19 cellular contexts compared by ENCODE assay signal in the genomic region with DNA sequence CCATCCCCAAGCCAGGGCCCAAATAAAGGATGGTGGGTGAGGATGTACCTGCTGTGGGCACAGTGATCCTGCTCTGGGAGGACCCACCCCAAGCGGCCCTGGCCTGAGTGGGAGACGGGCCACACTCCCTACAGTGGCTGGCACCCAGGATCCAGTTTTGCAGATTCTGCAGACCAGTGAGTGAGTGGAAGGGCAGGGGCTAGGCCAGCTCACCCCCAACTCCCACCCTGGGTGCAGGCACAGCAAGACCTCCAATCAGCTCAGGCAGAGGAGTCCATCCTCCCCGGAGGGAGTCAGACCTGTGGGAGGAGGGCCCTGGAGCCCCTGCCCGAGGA. TPM values are rescaled to one million over a fixed set of nuclear protein-coding genes. Genes with fewer than 3 reads are reported as not detected.
"Had no signal": no experiment of that assay in that cellular context is flagged by ENCODE, and none has a peak within 500 bp of the region (broad histone marks: within the 10 kb centered on the region; RNA-seq: fewer than 3 reads in every experiment).

No MANE protein-coding gene starts in this region.

- H3K27ac ChIP-seq: gastroesophageal sphincter, neural progenitor cell, pancreas had no signal

- H3K27ac Mint-ChIP-seq: activated CD4-positive, alpha-beta T cell treated with anti-CD3 and anti-CD28 coated beads, Interleukin-2, amount 10 ng/mL, durations not matched to agents 24 days and 14 days; activated naive CD8-positive, alpha-beta T cell treated with anti-CD3 and anti-CD28 coated beads, Interleukin-2, amount 50 U/mL, for 24 hours; activated T-helper 1 cell treated with anti-CD3 and anti-CD28 coated beads, Interleukin-12 subunit alpha, Interleukin-12 subunit beta, Interleukin-2, Interleukin-4 antibody, amounts not matched to agents 30 ng/mL and 10 ng/mL and 1 ng/mL, durations not matched to agents 14 hours and 24 hours and 36 hours; stimulated activated naive CD8-positive, alpha-beta T cell treated with anti-CD3 and anti-CD28 coated beads, Interleukin-15, Interleukin-2, amounts not matched to agents 100 ng/mL and 50 ng/mL, for 24 hours; WTC11 had no signal

- FAIRE-seq: islet of Langerhans, pancreas, TTC549 had no signal

- H3K4me3 ChIP-seq: gastroesophageal sphincter, neural progenitor cell, pancreas, skin epidermis had no signal

- H3K36me3 ChIP-seq: neural progenitor cell had no signal

- H3K9me3 ChIP-seq: gastroesophageal sphincter, pancreas had no signal

- H3K9me3 Mint-ChIP-seq: activated CD4-positive, alpha-beta T cell treated with anti-CD3 and anti-CD28 coated beads, Interleukin-2, amount 10 ng/mL, durations not matched to agents 24 days and 14 days; activated naive CD8-positive, alpha-beta T cell treated with anti-CD3 and anti-CD28 coated beads, Interleukin-2, amount 50 U/mL, for 24 hours; activated T-helper 1 cell treated with anti-CD3 and anti-CD28 coated beads, Interleukin-12 subunit alpha, Interleukin-12 subunit beta, Interleukin-2, Interleukin-4 antibody, amounts not matched to agents 30 ng/mL and 10 ng/mL and 1 ng/mL, durations not matched to agents 14 hours and 24 hours and 36 hours; neural progenitor cell; stimulated activated naive CD8-positive, alpha-beta T cell treated with anti-CD3 and anti-CD28 coated beads, Interleukin-15, Interleukin-2, amounts not matched to agents 100 ng/mL and 50 ng/mL, for 24 hours; WTC11 had no signal

- ATAC-seq: activated naive CD8-positive, alpha-beta T cell treated with anti-CD3 and anti-CD28 coated beads, Interleukin-2, amount 50 U/mL, for 24 hours; gastroesophageal sphincter; left colon; pancreas; WTC11 had no signal

- H3K4me1 ChIP-seq: neural progenitor cell had no signal

- DNase-seq: activated CD4-positive, alpha-beta T cell treated with anti-CD3 and anti-CD28 coated beads, Interleukin-2, amount 10 ng/mL, durations not matched to agents 24 days and 14 days; activated CD8-positive, alpha-beta memory T cell treated with anti-CD3 and anti-CD28 coated beads, Interleukin-2, amount 50 U/mL, for 48 hours; activated naive CD4-positive, alpha-beta T cell; activated naive CD8-positive, alpha-beta T cell treated with anti-CD3 and anti-CD28 coated beads, Interleukin-2, amount 50 U/mL, for 24 hours; erythroblast; left colon; retina; stimulated activated CD4-positive, alpha-beta T cell treated with anti-CD3 and anti-CD28 coated beads, Interleukin-4, amount 100 ng/mL, for 24 hours; T-helper 2 cell had no signal

- H3K27me3 ChIP-seq: gastroesophageal sphincter, neural progenitor cell, pancreas had no signal

- H3K4me3 Mint-ChIP-seq: activated CD4-positive, alpha-beta T cell treated with anti-CD3 and anti-CD28 coated beads, Interleukin-2, amount 10 ng/mL, durations not matched to agents 24 days and 14 days; activated naive CD8-positive, alpha-beta T cell treated with anti-CD3 and anti-CD28 coated beads, Interleukin-2, amount 50 U/mL, for 24 hours; activated T-helper 1 cell treated with anti-CD3 and anti-CD28 coated beads, Interleukin-12 subunit alpha, Interleukin-12 subunit beta, Interleukin-2, Interleukin-4 antibody, amounts not matched to agents 30 ng/mL and 10 ng/mL and 1 ng/mL, durations not matched to agents 14 hours and 24 hours and 36 hours; neural progenitor cell; stimulated activated naive CD8-positive, alpha-beta T cell treated with anti-CD3 and anti-CD28 coated beads, Interleukin-15, Interleukin-2, amounts not matched to agents 100 ng/mL and 50 ng/mL, for 24 hours; WTC11 had no signal

- H3K27me3 Mint-ChIP-seq: activated CD4-positive, alpha-beta T cell treated with anti-CD3 and anti-CD28 coated beads, Interleukin-2, amount 10 ng/mL, durations not matched to agents 24 days and 14 days; activated naive CD8-positive, alpha-beta T cell treated with anti-CD3 and anti-CD28 coated beads, Interleukin-2, amount 50 U/mL, for 24 hours; stimulated activated naive CD8-positive, alpha-beta T cell treated with anti-CD3 and anti-CD28 coated beads, Interleukin-15, Interleukin-2, amounts not matched to agents 100 ng/mL and 50 ng/mL, for 24 hours had no signal

RNA-seq across cellular contexts. Expression of gene HCRTR1, which starts 7.7 kb away (rescaled TPM):
- total RNA-seq: activated CD4-positive, alpha-beta T cell treated with anti-CD3 and anti-CD28 coated beads, Interleukin-2, amount 10 ng/mL, durations not matched to agents 24 days and 14 days; activated T-helper 1 cell treated with anti-CD3 and anti-CD28 coated beads, Interleukin-12 subunit alpha, Interleukin-12 subunit beta, Interleukin-2, Interleukin-4 antibody, amounts not matched to agents 30 ng/mL and 10 ng/mL and 1 ng/mL, durations not matched to agents 14 hours and 24 hours and 36 hours; mammary epithelial cell had no signal
- polyA plus RNA-seq: mammary epithelial cell had no signal

RNA-seq across cellular contexts. Expression of gene TINAGL1, which starts 48.8 kb away (rescaled TPM):
- total RNA-seq: activated CD4-positive, alpha-beta T cell treated with anti-CD3 and anti-CD28 coated beads, Interleukin-2, amount 10 ng/mL, durations not matched to agents 24 days and 14 days; activated T-helper 1 cell treated with anti-CD3 and anti-CD28 coated beads, Interleukin-12 subunit alpha, Interleukin-12 subunit beta, Interleukin-2, Interleukin-4 antibody, amounts not matched to agents 30 ng/mL and 10 ng/mL and 1 ng/mL, durations not matched to agents 14 hours and 24 hours and 36 hours had no signal
